In the genomic region with DNA sequence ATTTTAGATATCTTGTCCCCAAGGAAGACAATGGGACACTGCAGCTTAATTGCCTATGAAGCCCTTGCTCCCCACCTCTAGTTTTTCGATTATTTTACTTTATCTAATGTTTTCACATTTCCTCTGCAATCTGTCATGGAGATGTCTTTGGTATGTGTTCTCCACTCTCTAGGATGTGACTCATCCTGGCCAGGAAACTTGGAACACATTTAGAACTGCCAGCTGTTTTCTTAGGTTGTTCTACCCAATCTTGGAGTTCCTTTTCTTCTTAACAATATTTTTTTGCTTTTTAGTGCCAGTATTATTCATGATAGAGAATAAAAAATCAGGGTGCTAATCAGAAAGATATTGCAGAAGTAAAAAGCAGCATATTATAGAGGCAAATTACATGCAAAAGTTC, we compare ENCODE assay signal across 14 cellular contexts.
DNase-seq lines count a peak whose midpoint lies in the region; ATAC-seq and TF ChIP-seq lines count a peak whose summit lies in the region.
"Had no signal": no experiment of that assay in that cellular context is flagged by ENCODE, and none has a peak within 500 bp of the region (broad histone marks: within the 10 kb centered on the region; RNA-seq: fewer than 3 reads in every experiment).

No MANE protein-coding gene starts in this region.

- TF ChIP-seq CTCF in gastrocnemius medialis (IDR thresholded peaks at IDR 0.05 in 4 of 5, conservative IDR thresholded peaks at IDR 0.05 in 1 of 5), result no peak
- TF ChIP-seq CTCF in PC-9 (conservative IDR thresholded peaks at IDR 0.05), result no peak

- H3K36me3 ChIP-seq in gastrocnemius medialis (no peaks in the 10 kb centered on the region), PC-9 (ENCODE audit: low read depth) (no peaks in the 10 kb centered on the region; the same call in 1 of the 2 replicates)

- H3K4me1 ChIP-seq in gastrocnemius medialis (no peaks in the 10 kb centered on the region), PC-9 (replicated peaks; ENCODE audit: insufficient read depth) (no peaks in the 10 kb centered on the region)

- H3K4me2 ChIP-seq in PC-9, result no peak overlapping the region

- DNase-seq in GM04503 (ENCODE audit: low read depth) (peak; percentile 65), fibroblast of the conjunctiva (ENCODE audit: low read depth) (peak; percentile 62), gastrocnemius medialis (no peak), HuH-7 (ENCODE audit: low spot score) (no peak), PC-9 (no peak), NOMO-1 (lab: John Stamatoyannopoulos, UW; ENCODE audit: unreplicated experiment in 2 of 2) (no peak)
- DNase-seq: activated T-cell treated with anti-CD3 and anti-CD28 coated beads, Interleukin-2, amount 50 U/mL, for 24 hours; COR-L47; NCI-H446 treated with DMSO at 0.1 percent for 48 hours; occipital lobe; SIG-M5; stimulated activated CD4-positive, alpha-beta T cell treated with anti-CD3 and anti-CD28 coated beads, Interleukin-4, amount 100 ng/mL, for 1 hour had no signal

- H3K27me3 ChIP-seq in gastrocnemius medialis (no peaks in the 10 kb centered on the region), PC-9 (ENCODE audit: insufficient read depth, low read depth) (no peaks in the 10 kb centered on the region)

- CTCF ChIA-PET in PC-9 (lab: Charles Lee), result no interaction called here

- H3F3A ChIP-seq in PC-9 (ENCODE audit: insufficient read depth, low read depth), result no peaks in the 10 kb centered on the region

- no peak overlapping the region for H2AFZ ChIP-seq in PC-9

- H3K27ac ChIP-seq in gastrocnemius medialis (peak overlapping the region in 2 of 4 donors; percentile 23 to 26), PC-9 (no peak overlapping the region)

- POLR2A ChIA-PET in PC-9 (lab: Charles Lee; ENCODE audit: unreplicated experiment), result no interaction called here

- intact Hi-C loops in gastrocnemius medialis (cut with DNase I; ENCODE audit: low total_unique reads) (no loop called here), PC-9 (cut with micrococcal nuclease; ENCODE audit: unreplicated experiment) (no loop called here)

- H3K4me3 ChIP-seq in gastrocnemius medialis, result no peak overlapping the region
- H3K4me3 ChIP-seq in PC-9, result no peak overlapping the region

- H3K9me3 ChIP-seq in gastrocnemius medialis, result no peaks in the 10 kb centered on the region
- no peaks in the 10 kb centered on the region for H3K9me3 ChIP-seq in PC-9 (ENCODE audit: insufficient read depth, low read depth)

- no peaks in the 10 kb centered on the region for H4K20me1 ChIP-seq in PC-9 (ENCODE audit: insufficient read depth)

- H3K9me2 ChIP-seq in PC-9 (ENCODE audit: insufficient read depth), result no peaks in the 10 kb centered on the region

- ATAC-seq in SK-N-SH treated with all-trans-retinoic acid at 6 μM for 48 hours, result peak; percentile 81
- ATAC-seq in gastrocnemius medialis, result peak; percentile 41 to 54
- no peak for ATAC-seq in HG03432 (IDR thresholded peaks at IDR 0.05; ENCODE audit: unreplicated experiment)

- in situ Hi-C loops in gastrocnemius medialis (cut with MboI; ENCODE audit: low sequenced_read_pairs in 4 of 4), result no loop called here

- no peaks in the 10 kb centered on the region for H3K79me2 ChIP-seq in PC-9 (ENCODE audit: low read depth)

- BruUV-seq in PC-9 (replicated peaks; lab: Mats Ljungman, UMichigan), result no TSS peak

- TF ChIP-seq POLR2A in gastrocnemius medialis (IDR thresholded peaks at IDR 0.05), result no peak

TF ChIP-seq in SK-N-SH treated with all-trans-retinoic acid at 6 μM for 48 hours, 23 proteins besides CTCF, POLR2A, EP300 and RAD21:
- TF ChIP-seq ZFP3 (CRISPR knock-in tag; IDR thresholded peaks at IDR 0.05) (no peak), SNAI2 (CRISPR knock-in tag; IDR thresholded peaks at IDR 0.05) (no peak), ISL1 (CRISPR knock-in tag; IDR thresholded peaks at IDR 0.05) (no peak), ZNF70 (CRISPR knock-in tag; IDR thresholded peaks at IDR 0.05) (no peak), PPARA (CRISPR knock-in tag; IDR thresholded peaks at IDR 0.05; ENCODE audit: borderline replicate concordance) (no peak), ZNF8 (CRISPR knock-in tag; IDR thresholded peaks at IDR 0.05) (no peak), ZC3H10 (CRISPR knock-in tag; IDR thresholded peaks at IDR 0.05) (no peak), RARB (CRISPR knock-in tag; IDR thresholded peaks at IDR 0.05) (no peak), ESRRG (CRISPR knock-in tag; IDR thresholded peaks at IDR 0.05) (no peak)
- TF ChIP-seq, protein P1, sequence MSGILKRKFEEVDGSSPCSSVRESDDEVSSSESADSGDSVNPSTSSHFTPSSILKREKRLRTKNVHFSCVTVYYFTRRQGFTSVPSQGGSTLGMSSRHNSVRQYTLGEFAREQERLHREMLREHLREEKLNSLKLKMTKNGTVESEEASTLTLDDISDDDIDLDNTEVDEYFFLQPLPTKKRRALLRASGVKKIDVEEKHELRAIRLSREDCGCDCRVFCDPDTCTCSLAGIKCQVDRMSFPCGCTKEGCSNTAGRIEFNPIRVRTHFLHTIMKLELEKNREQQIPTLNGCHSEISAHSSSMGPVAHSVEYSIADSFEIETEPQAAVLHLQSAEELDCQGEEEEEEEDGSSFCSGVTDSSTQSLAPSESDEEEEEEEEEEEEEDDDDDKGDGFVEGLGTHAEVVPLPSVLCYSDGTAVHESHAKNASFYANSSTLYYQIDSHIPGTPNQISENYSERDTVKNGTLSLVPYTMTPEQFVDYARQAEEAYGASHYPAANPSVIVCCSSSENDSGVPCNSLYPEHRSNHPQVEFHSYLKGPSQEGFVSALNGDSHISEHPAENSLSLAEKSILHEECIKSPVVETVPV (CRISPR knock-in tag; IDR thresholded peaks at IDR 0.05), result no peak
- TF ChIP-seq, protein P2, sequence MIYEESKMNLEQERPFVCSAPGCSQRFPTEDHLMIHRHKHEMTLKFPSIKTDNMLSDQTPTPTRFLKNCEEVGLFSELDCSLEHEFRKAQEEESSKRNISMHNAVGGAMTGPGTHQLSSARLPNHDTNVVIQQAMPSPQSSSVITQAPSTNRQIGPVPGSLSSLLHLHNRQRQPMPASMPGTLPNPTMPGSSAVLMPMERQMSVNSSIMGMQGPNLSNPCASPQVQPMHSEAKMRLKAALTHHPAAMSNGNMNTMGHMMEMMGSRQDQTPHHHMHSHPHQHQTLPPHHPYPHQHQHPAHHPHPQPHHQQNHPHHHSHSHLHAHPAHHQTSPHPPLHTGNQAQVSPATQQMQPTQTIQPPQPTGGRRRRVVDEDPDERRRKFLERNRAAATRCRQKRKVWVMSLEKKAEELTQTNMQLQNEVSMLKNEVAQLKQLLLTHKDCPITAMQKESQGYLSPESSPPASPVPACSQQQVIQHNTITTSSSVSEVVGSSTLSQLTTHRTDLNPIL (CRISPR knock-in tag; IDR thresholded peaks at IDR 0.05; ENCODE audit: low read depth), result no peak

Comparison
In these comparisons a context has a peak if more than half of its experiments do, and no peak if none do; other contexts are left out.
1. DNase-seq: peak in GM04503 (single experiment) and fibroblast of the conjunctiva (single experiment); none in gastrocnemius medialis (0 of 2), HuH-7 (single experiment), PC-9 (0 of 2) and NOMO-1 (0 of 2).